28 cellular contexts compared by ENCODE assay signal in genomic region chr4:179583221-179583620, GRCh38.
"Had no signal": no experiment of that assay in that cellular context is flagged by ENCODE, and none has a peak within 500 bp of the region (broad histone marks: within the 10 kb centered on the region; RNA-seq: fewer than 3 reads in every experiment).

No MANE protein-coding gene starts in this region.

- H3K4me1 ChIP-seq: esophagus muscularis mucosa, foreskin keratinocyte, heart right ventricle, lower lobe of right lung, prostate gland, stomach, thyroid gland, vagina had no signal

- H3K36me3 ChIP-seq: esophagus muscularis mucosa, heart right ventricle, lower lobe of right lung, prostate gland, stomach, thyroid gland, vagina had no signal

- H3K9me3 ChIP-seq: esophagus muscularis mucosa, lower lobe of right lung, prostate gland, thyroid gland, vagina had no signal

- DNase-seq: dermis blood vessel endothelial cell; effector memory CD4-positive, alpha-beta T cell; foreskin keratinocyte; glutamatergic neuron; heart right ventricle; hippocampal formation; immature natural killer cell; left ventricle myocardium superior; lower lobe of right lung; naive B cell; nucleus accumbens; right cardiac atrium; small intestine; stimulated activated CD4-positive, alpha-beta T cell treated with anti-CD3 and anti-CD28 coated beads, Interleukin-12 subunit alpha, Interleukin-12 subunit beta, amount 100 ng/mL, for 4 hours; stimulated activated CD4-positive, alpha-beta T cell treated with anti-CD3 and anti-CD28 coated beads, Interleukin-2, amount 100 ng/mL, for 24 hours; stimulated activated CD4-positive, alpha-beta T cell treated with anti-CD3 and anti-CD28 coated beads, Interleukin-4, amount 100 ng/mL, for 24 hours; stimulated activated naive CD4-positive, alpha-beta T cell treated with Interleukin-2 at 50 U/mL for 16 hours; stomach; thyroid gland; trophoblast cell had no signal

- H3K4me3 ChIP-seq: coronary artery, esophagus muscularis mucosa, heart right ventricle, lower lobe of right lung, prostate gland, stomach, thyroid gland, vagina had no signal

- ATAC-seq: foreskin keratinocyte; left ventricle myocardium superior; lower lobe of right lung; natural killer cell treated with Interleukin-12 subunit alpha and Interleukin-12 subunit beta and Interleukin-15 and Interleukin-18, amount 100 ng/mL, for 72 hours; right cardiac atrium; stimulated activated effector memory CD8-positive, alpha-beta T cell treated with anti-CD3 and anti-CD28 coated beads, Interleukin-12 subunit alpha, Interleukin-12 subunit beta, amount 100 ng/mL, for 72 hours had no signal

- H3K27ac ChIP-seq: coronary artery, esophagus muscularis mucosa, foreskin keratinocyte, heart right ventricle, lower lobe of right lung, prostate gland, stomach, thyroid gland, vagina had no signal

- FAIRE-seq: endothelial cell of umbilical vein, keratinocyte, small intestine had no signal

- H3K27me3 ChIP-seq: esophagus muscularis mucosa, foreskin keratinocyte, heart right ventricle, stomach, thyroid gland, vagina had no signal
